29 cellular contexts compared by ENCODE assay signal in the genomic region with DNA sequence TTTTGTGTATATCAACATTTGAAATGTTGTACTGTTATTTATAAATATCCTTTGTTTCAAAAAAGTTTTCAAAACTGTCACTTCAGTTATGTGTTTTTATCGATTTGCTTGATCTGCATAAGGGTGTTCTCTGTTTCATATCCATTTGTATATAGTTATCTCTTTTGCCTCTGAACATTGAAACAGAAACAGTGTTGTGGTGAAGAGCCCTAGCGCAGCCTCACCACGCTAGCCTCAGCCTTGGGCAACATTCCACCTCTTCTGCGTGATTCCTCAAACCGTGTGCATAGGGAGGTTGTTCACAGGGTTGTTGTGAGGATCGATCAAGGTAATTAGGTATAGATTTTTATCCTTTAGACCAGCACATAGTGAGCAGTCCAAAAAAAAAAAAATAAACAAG.
"Had no signal": no experiment of that assay in that cellular context is flagged by ENCODE, and none has a peak within 500 bp of the region (broad histone marks: within the 10 kb centered on the region; RNA-seq: fewer than 3 reads in every experiment).

No MANE protein-coding gene starts in this region.

- H3K27ac Mint-ChIP-seq: activated CD4-positive, alpha-beta memory T cell treated with anti-CD3 and anti-CD28 coated beads, Interleukin-2, amount 10 ng/mL, durations not matched to agents 7 days and 5 days; activated CD8-positive, alpha-beta memory T cell treated with anti-CD3 and anti-CD28 coated beads, Interleukin-2, amount 10 ng/mL, durations not matched to agents 7 days and 5 days; activated naive CD4-positive, alpha-beta T cell treated with anti-CD3 and anti-CD28 coated beads, Interleukin-2, amount 10 ng/mL, durations not matched to agents 7 days and 5 days; activated naive CD8-positive, alpha-beta T cell; activated naive CD8-positive, alpha-beta T cell treated with anti-CD3 and anti-CD28 coated beads, Interleukin-2, amount 50 U/mL, for 24 hours; brain had no signal

- H3K27me3 Mint-ChIP-seq: activated CD4-positive, alpha-beta memory T cell treated with anti-CD3 and anti-CD28 coated beads, Interleukin-2, amount 10 ng/mL, durations not matched to agents 7 days and 5 days; activated CD8-positive, alpha-beta memory T cell treated with anti-CD3 and anti-CD28 coated beads, Interleukin-2, amount 10 ng/mL, durations not matched to agents 7 days and 5 days; activated naive CD4-positive, alpha-beta T cell treated with anti-CD3 and anti-CD28 coated beads, Interleukin-2, amount 10 ng/mL, durations not matched to agents 7 days and 5 days; activated naive CD8-positive, alpha-beta T cell; activated naive CD8-positive, alpha-beta T cell treated with anti-CD3 and anti-CD28 coated beads, Interleukin-2, amount 50 U/mL, for 24 hours; brain had no signal

- DNase-seq: activated CD4-positive, alpha-beta memory T cell treated with anti-CD3 and anti-CD28 coated beads, Interleukin-2, amount 10 ng/mL, durations not matched to agents 7 days and 5 days; activated CD4-positive, alpha-beta T cell treated with anti-CD3 and anti-CD28 coated beads for 1 hour; activated CD4-positive, alpha-beta T cell treated with anti-CD3 and anti-CD28 coated beads for 48 hours; activated CD4-positive, CD25-positive, alpha-beta regulatory T cell; activated CD8-positive, alpha-beta memory T cell treated with anti-CD3 and anti-CD28 coated beads for 24 hours; activated CD8-positive, alpha-beta memory T cell treated with anti-CD3 and anti-CD28 coated beads, Interleukin-2, amount 10 ng/mL, durations not matched to agents 7 days and 5 days; activated CD8-positive, alpha-beta memory T cell treated with anti-CD3 and anti-CD28 coated beads, Interleukin-2, amount 50 U/mL, for 48 hours; activated effector memory CD4-positive, alpha-beta T cell treated with Interleukin-2 at 50 U/mL for 16 hours; activated naive CD4-positive, alpha-beta T cell treated with anti-CD3 and anti-CD28 coated beads, Interleukin-2, amount 10 ng/mL, durations not matched to agents 7 days and 5 days; activated naive CD8-positive, alpha-beta T cell treated with anti-CD3 and anti-CD28 coated beads, Interleukin-2, amount 50 U/mL, for 24 hours; activated T-cell treated with anti-CD3 and anti-CD28 coated beads, Interleukin-2, amount 50 U/mL, for 48 hours; anterior cingulate cortex; caudate nucleus; cerebellar nuclear complex; NCI-H1048; NCI-H1105 treated with DMSO at 0.1 percent for 48 hours; NCI-H1436; NCI-H1694; NCI-H1930; NCI-H2081 treated with DMSO at 0.1 percent for 48 hours; NCI-H345; NCI-H524 treated with DMSO at 0.1 percent for 48 hours; NK-92 treated with Interleukin-12 subunit alpha and Interleukin-12 subunit beta, amount 100 ng/mL, for 24 hours; Right ventricle myocardium superior; T1000; WERI-Rb-1 had no signal

- H3K27ac ChIP-seq: SK-N-MC, WERI-Rb-1 had no signal

- ATAC-seq: activated CD8-positive, alpha-beta memory T cell treated with anti-CD3 and anti-CD28 coated beads, Interleukin-2, amount 10 ng/mL, durations not matched to agents 7 days and 5 days; activated naive CD8-positive, alpha-beta T cell treated with anti-CD3 and anti-CD28 coated beads, Interleukin-2, amount 50 U/mL, for 24 hours had no signal

- H3K36me3 ChIP-seq: WERI-Rb-1 had no signal

- H3K4me1 Mint-ChIP-seq: activated CD4-positive, alpha-beta memory T cell treated with anti-CD3 and anti-CD28 coated beads, Interleukin-2, amount 10 ng/mL, durations not matched to agents 7 days and 5 days; activated CD8-positive, alpha-beta memory T cell treated with anti-CD3 and anti-CD28 coated beads, Interleukin-2, amount 10 ng/mL, durations not matched to agents 7 days and 5 days; activated naive CD4-positive, alpha-beta T cell treated with anti-CD3 and anti-CD28 coated beads, Interleukin-2, amount 10 ng/mL, durations not matched to agents 7 days and 5 days; activated naive CD8-positive, alpha-beta T cell treated with anti-CD3 and anti-CD28 coated beads, Interleukin-2, amount 50 U/mL, for 24 hours; brain had no signal

- H3K36me3 Mint-ChIP-seq: activated CD8-positive, alpha-beta memory T cell treated with anti-CD3 and anti-CD28 coated beads, Interleukin-2, amount 10 ng/mL, durations not matched to agents 7 days and 5 days; activated naive CD4-positive, alpha-beta T cell treated with anti-CD3 and anti-CD28 coated beads, Interleukin-2, amount 10 ng/mL, durations not matched to agents 7 days and 5 days; activated naive CD8-positive, alpha-beta T cell; brain had no signal

- H3K9me3 Mint-ChIP-seq: activated CD4-positive, alpha-beta memory T cell treated with anti-CD3 and anti-CD28 coated beads, Interleukin-2, amount 10 ng/mL, durations not matched to agents 7 days and 5 days; activated naive CD4-positive, alpha-beta T cell treated with anti-CD3 and anti-CD28 coated beads, Interleukin-2, amount 10 ng/mL, durations not matched to agents 7 days and 5 days had no signal

- H3K4me3 Mint-ChIP-seq: activated CD4-positive, alpha-beta memory T cell treated with anti-CD3 and anti-CD28 coated beads, Interleukin-2, amount 10 ng/mL, durations not matched to agents 7 days and 5 days; activated CD8-positive, alpha-beta memory T cell treated with anti-CD3 and anti-CD28 coated beads, Interleukin-2, amount 10 ng/mL, durations not matched to agents 7 days and 5 days; activated naive CD4-positive, alpha-beta T cell treated with anti-CD3 and anti-CD28 coated beads, Interleukin-2, amount 10 ng/mL, durations not matched to agents 7 days and 5 days; activated naive CD8-positive, alpha-beta T cell; activated naive CD8-positive, alpha-beta T cell treated with anti-CD3 and anti-CD28 coated beads, Interleukin-2, amount 50 U/mL, for 24 hours; brain had no signal

- H3K4me3 ChIP-seq: SK-N-MC had no signal
